Comparison of ENCODE assay signal across 17 cellular contexts in genomic region chr6:65646494-65647035, GRCh38.
"Had no signal": no experiment of that assay in that cellular context is flagged by ENCODE, and none has a peak within 500 bp of the region (broad histone marks: within the 10 kb centered on the region; RNA-seq: fewer than 3 reads in every experiment).

No MANE protein-coding gene starts in this region.

- H3K4me1 Mint-ChIP-seq: nephron; stimulated activated naive B cell treated with anti-CD40 and anti-IgM and Interleukin-4, amounts not matched to agents 10 μg/mL and 1 μg/mL and 100 μg/mL, for 72 hours had no signal

- H3K27me3 ChIP-seq: breast epithelium, foreskin keratinocyte, upper lobe of left lung had no signal

- H3K4me3 Mint-ChIP-seq: nephron; stimulated activated naive B cell treated with anti-CD40 and anti-IgM and Interleukin-4, amounts not matched to agents 10 μg/mL and 1 μg/mL and 100 μg/mL, for 72 hours had no signal

- H3K27ac ChIP-seq: breast epithelium, coronary artery, foreskin keratinocyte, thoracic aorta, upper lobe of left lung, VCaP had no signal

- DNase-seq: activated CD4-positive, alpha-beta T cell treated with anti-CD3 and anti-CD28 coated beads, Interleukin-2, amount 50 U/mL, for 1 hour; activated CD4-positive, CD25-positive, alpha-beta regulatory T cell treated with anti-CD3 and anti-CD28 coated beads, Interleukin-2, amount 50 U/mL, for 72 hours; activated CD8-positive, alpha-beta memory T cell treated with anti-CD3 and anti-CD28 coated beads, Interleukin-2, amount 50 U/mL, for 48 hours; activated effector memory CD4-positive, alpha-beta T cell treated with Interleukin-2 at 50 U/mL for 16 hours; activated naive CD4-positive, alpha-beta T cell treated with anti-CD3 and anti-CD28 coated beads, Interleukin-2, amount 50 U/mL, for 16 hours; activated T-cell treated with anti-CD3 and anti-CD28 coated beads, Interleukin-2, amount 50 U/mL, for 48 hours; foreskin keratinocyte; kidney; midbrain; stimulated activated naive B cell treated with anti-CD40 and anti-IgM and Interleukin-4, amounts not matched to agents 10 μg/mL and 1 μg/mL and 100 μg/mL, for 72 hours; upper lobe of left lung had no signal

- H3K36me3 ChIP-seq: breast epithelium, thoracic aorta, upper lobe of left lung had no signal

- H3K4me3 ChIP-seq: breast epithelium, coronary artery, thoracic aorta, upper lobe of left lung had no signal

- H3K9me3 ChIP-seq: breast epithelium, thoracic aorta, upper lobe of left lung had no signal

- H3K36me3 Mint-ChIP-seq: stimulated activated naive B cell treated with anti-CD40 and anti-IgM and Interleukin-4, amounts not matched to agents 10 μg/mL and 1 μg/mL and 100 μg/mL, for 72 hours had no signal

- FAIRE-seq: astrocyte, kidney had no signal

- H3K4me1 ChIP-seq: breast epithelium, foreskin keratinocyte, upper lobe of left lung had no signal

- H3K27me3 Mint-ChIP-seq: stimulated activated naive B cell treated with anti-CD40 and anti-IgM and Interleukin-4, amounts not matched to agents 10 μg/mL and 1 μg/mL and 100 μg/mL, for 72 hours had no signal

- H3K27ac Mint-ChIP-seq: nephron; stimulated activated naive B cell treated with anti-CD40 and anti-IgM and Interleukin-4, amounts not matched to agents 10 μg/mL and 1 μg/mL and 100 μg/mL, for 72 hours had no signal
